ENCODE assay signal across 8 cellular contexts in genomic region chr1:114979278-114979891, GRCh38. TPM values are rescaled to one million over a fixed set of nuclear protein-coding genes. Genes with fewer than 3 reads are reported as not detected.
A peak's percentile ranks its signal among the peaks of the same experiment; 100 is the strongest.
DNase-seq lines count a peak whose midpoint lies in the region; ATAC-seq and TF ChIP-seq lines count a peak whose summit lies in the region.

No MANE protein-coding gene starts in this region.

- DNase-seq in ELR (ENCODE audit: low read depth), result peak; percentile 70
- peak; percentile 67 for DNase-seq in Jurkat, Clone E6-1 (ENCODE audit: low read depth, low spot score)
- DNase-seq in SHP77 treated with DMSO at 0.1 percent for 48 hours (lab: John Stamatoyannopoulos, UW), result peak; percentile 8
- DNase-seq in activated gamma-delta T cell treated with anti-CD3 and anti-CD28 coated beads, Interleukin-2, amount 50 U/mL, for 16 hours (ENCODE audit: low read depth), result peak; percentile 58
- peak; percentile 70 for DNase-seq in glutamatergic neuron
- DNase-seq in pulmonary artery endothelial cell (ENCODE audit: low read depth, low spot score), result peak; percentile 13

- no peak overlapping the region for H3K4me3 Mint-ChIP-seq in glutamatergic neuron (ENCODE audit: unreplicated experiment)
- no peak overlapping the region for H3K4me3 Mint-ChIP-seq in stimulated activated memory B cell treated with anti-CD40 and anti-IgM and Interleukin-4, amounts not matched to agents 10 μg/mL and 1 μg/mL and 100 μg/mL, for 72 hours

- peak; percentile 95 for TF ChIP-seq CTCF in glutamatergic neuron (IDR thresholded peaks at IDR 0.05; ENCODE audit: partially characterized antibody, unreplicated experiment)

- H3K4me1 Mint-ChIP-seq in glutamatergic neuron (ENCODE audit: low read depth, unreplicated experiment), result no peaks in the 10 kb centered on the region
- H3K4me1 Mint-ChIP-seq in stimulated activated memory B cell treated with anti-CD40 and anti-IgM and Interleukin-4, amounts not matched to agents 10 μg/mL and 1 μg/mL and 100 μg/mL, for 72 hours, result no peaks in the 10 kb centered on the region

- no peak overlapping the region for H3K4me3 ChIP-seq in Jurkat, Clone E6-1 (ENCODE audit: low read length)

- H3K36me3 Mint-ChIP-seq in glutamatergic neuron (ENCODE audit: unreplicated experiment), result peaks cover 13% of the 10 kb centered on the region
- H3K36me3 Mint-ChIP-seq in stimulated activated memory B cell treated with anti-CD40 and anti-IgM and Interleukin-4, amounts not matched to agents 10 μg/mL and 1 μg/mL and 100 μg/mL, for 72 hours, result peaks cover 12% of the 10 kb centered on the region

- H3K27me3 Mint-ChIP-seq in glutamatergic neuron (ENCODE audit: unreplicated experiment), result no peaks in the 10 kb centered on the region
- peaks cover 31% of the 10 kb centered on the region for H3K27me3 Mint-ChIP-seq in stimulated activated memory B cell treated with anti-CD40 and anti-IgM and Interleukin-4, amounts not matched to agents 10 μg/mL and 1 μg/mL and 100 μg/mL, for 72 hours

- H3K9me3 Mint-ChIP-seq in glutamatergic neuron (ENCODE audit: unreplicated experiment), result peaks cover 6% of the 10 kb centered on the region
- peaks cover 13% of the 10 kb centered on the region for H3K9me3 Mint-ChIP-seq in stimulated activated memory B cell treated with anti-CD40 and anti-IgM and Interleukin-4, amounts not matched to agents 10 μg/mL and 1 μg/mL and 100 μg/mL, for 72 hours

- ATAC-seq in stimulated activated memory B cell treated with anti-CD40 and anti-IgM and Interleukin-4, amounts not matched to agents 10 μg/mL and 1 μg/mL and 100 μg/mL, for 72 hours, result no peak
- no peak for ATAC-seq in HG02840 (IDR thresholded peaks at IDR 0.05; ENCODE audit: low FRiP score, unreplicated experiment)

- no peak overlapping the region for H3K27ac Mint-ChIP-seq in glutamatergic neuron (ENCODE audit: unreplicated experiment)
- no peak overlapping the region for H3K27ac Mint-ChIP-seq in stimulated activated memory B cell treated with anti-CD40 and anti-IgM and Interleukin-4, amounts not matched to agents 10 μg/mL and 1 μg/mL and 100 μg/mL, for 72 hours

RNA-seq across cellular contexts. Expression of gene TSHB, which starts 50.2 kb away (rescaled TPM):
- not detected for polyA plus RNA-seq in Jurkat, Clone E6-1 (2012; ENCODE audit: insufficient read depth, insufficient read length)
- total RNA-seq in glutamatergic neuron (ENCODE audit: unreplicated experiment) (not detected), pulmonary artery endothelial cell (not detected in 2 replicates)

Comparison
In these comparisons a context has a peak if more than half of its experiments do, and no peak if none do; other contexts are left out.
1. DNase-seq: peak in every context shown above with its lines; median percentile 70 in ELR; 70 in glutamatergic neuron; 67 in Jurkat, Clone E6-1; 58 in activated gamma-delta T cell treated with anti-CD3 and anti-CD28 coated beads, Interleukin-2, amount 50 U/mL, for 16 hours; 13 in pulmonary artery endothelial cell; 8 in SHP77 treated with DMSO at 0.1 percent for 48 hours.